Comparison of ENCODE assay signal across 1 cellular context in genomic region chr12:53984901-53985357, GRCh38.
A peak's percentile ranks its signal among the peaks of the same experiment; 100 is the strongest.
TF ChIP-seq lines count a peak whose summit lies in the region.

Gene HOXC10, plus strand, starts transcription at chr12:53985146. Its CDS starts 114 bp downstream, at chr12:53985260.

TF ChIP-seq in HEK293, 187 proteins besides CTCF, POLR2A, EP300 and RAD21 (continued from another document):
- TF ChIP-seq ZNF398 (tag by site-specific recombination; IDR thresholded peaks at IDR 0.05) (peak; percentile 87), RBAK (tag by site-specific recombination; IDR thresholded peaks at IDR 0.05) (no peak), KLF10 (tag by site-specific recombination; IDR thresholded peaks at IDR 0.05) (peak; percentile 30; the same call in 1 of the 2 replicates), GFI1B (tag by site-specific recombination; IDR thresholded peaks at IDR 0.05) (no peak), ZNF335 (tag by site-specific recombination; conservative IDR thresholded peaks at IDR 0.05) (0 out of 2 replicates have a peak, but pooled peaks have one; percentile 22)
